ENCODE assay signal across 1 cellular context in genomic region chr2:117774716-117775115, GRCh38.
TF ChIP-seq lines count a peak whose summit lies in the region.

No MANE protein-coding gene starts in this region.

TF ChIP-seq in H1, 55 proteins besides CTCF, POLR2A, EP300 and RAD21 (continued from another document):
- TF ChIP-seq CHD7 (IDR thresholded peaks at IDR 0.05; ENCODE audit: insufficient replicate concordance, low read length) (no peak), TAF1 (IDR thresholded peaks at IDR 0.05; ENCODE audit: low read depth, low read length) (no peak), SAP30 (IDR thresholded peaks at IDR 0.05; ENCODE audit: insufficient read depth, insufficient replicate concordance, low read length) (no peak), KDM1A (IDR thresholded peaks at IDR 0.05; ENCODE audit: borderline replicate concordance, low read length) (no peak), NANOG (IDR thresholded peaks at IDR 0.05; ENCODE audit: insufficient read depth, low read depth, low read length, poor library complexity, severe bottlenecking) (no peak), ATF2 (IDR thresholded peaks at IDR 0.05; ENCODE audit: low read length) (no peak), TBP (IDR thresholded peaks at IDR 0.05; ENCODE audit: low read depth, low read length) (no peak), USF2 (IDR thresholded peaks at IDR 0.05; ENCODE audit: low read length) (no peak), BRCA1 (IDR thresholded peaks at IDR 0.05; ENCODE audit: low read depth, low read length) (no peak), HDAC6 (IDR thresholded peaks at IDR 0.05; ENCODE audit: low read depth, low read length) (no peak), CBX8 (IDR thresholded peaks at IDR 0.05; ENCODE audit: borderline replicate concordance, low read depth, low read length) (no peak), CBX5 (IDR thresholded peaks at IDR 0.05; ENCODE audit: low read depth, low read length) (no peak), BACH1 (IDR thresholded peaks at IDR 0.05; ENCODE audit: low read length) (no peak), TCF12 (IDR thresholded peaks at IDR 0.05; ENCODE audit: low read depth, low read length) (no peak), MAFK (IDR thresholded peaks at IDR 0.05; ENCODE audit: low read depth, low read length) (no peak), CTBP2 (IDR thresholded peaks at IDR 0.05; ENCODE audit: borderline replicate concordance, insufficient read depth, insufficient read length, low read length) (no peak), SIX5 (IDR thresholded peaks at IDR 0.05; ENCODE audit: low read depth, low read length) (no peak), SUZ12 (IDR thresholded peaks at IDR 0.05; ENCODE audit: low read length) (no peak), KDM4A (IDR thresholded peaks at IDR 0.05; ENCODE audit: low read depth, low read length, severe bottlenecking) (no peak)
